Comparison of ENCODE assay signal across 1 cellular context in genomic region chr9:114697951-114698351, GRCh38.
TF ChIP-seq lines count a peak whose summit lies in the region.

No MANE protein-coding gene starts in this region.

TF ChIP-seq in K562, 482 proteins besides CTCF, POLR2A, EP300 and RAD21 (continued from another document):
- no peak for TF ChIP-seq ESRRA (IDR thresholded peaks at IDR 0.05; ENCODE audit: borderline replicate concordance, low read depth)
- TF ChIP-seq SREBF2 (CRISPR knock-in tag; IDR thresholded peaks at IDR 0.05): no peak
- no peak for TF ChIP-seq ELF1 (tag; IDR thresholded peaks at IDR 0.05)
- TF ChIP-seq ZNF197 (CRISPR knock-in tag; IDR thresholded peaks at IDR 0.05; ENCODE audit: low read depth): no peak
- TF ChIP-seq, protein P1, sequence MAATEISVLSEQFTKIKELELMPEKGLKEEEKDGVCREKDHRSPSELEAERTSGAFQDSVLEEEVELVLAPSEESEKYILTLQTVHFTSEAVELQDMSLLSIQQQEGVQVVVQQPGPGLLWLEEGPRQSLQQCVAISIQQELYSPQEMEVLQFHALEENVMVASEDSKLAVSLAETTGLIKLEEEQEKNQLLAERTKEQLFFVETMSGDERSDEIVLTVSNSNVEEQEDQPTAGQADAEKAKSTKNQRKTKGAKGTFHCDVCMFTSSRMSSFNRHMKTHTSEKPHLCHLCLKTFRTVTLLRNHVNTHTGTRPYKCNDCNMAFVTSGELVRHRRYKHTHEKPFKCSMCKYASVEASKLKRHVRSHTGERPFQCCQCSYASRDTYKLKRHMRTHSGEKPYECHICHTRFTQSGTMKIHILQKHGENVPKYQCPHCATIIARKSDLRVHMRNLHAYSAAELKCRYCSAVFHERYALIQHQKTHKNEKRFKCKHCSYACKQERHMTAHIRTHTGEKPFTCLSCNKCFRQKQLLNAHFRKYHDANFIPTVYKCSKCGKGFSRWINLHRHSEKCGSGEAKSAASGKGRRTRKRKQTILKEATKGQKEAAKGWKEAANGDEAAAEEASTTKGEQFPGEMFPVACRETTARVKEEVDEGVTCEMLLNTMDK (IDR thresholded peaks at IDR 0.05; ENCODE audit: borderline replicate concordance, insufficient read depth, low read depth, low read length, poor library complexity, severe bottlenecking): no peak
- no peak for TF ChIP-seq ZNF655 (CRISPR knock-in tag; IDR thresholded peaks at IDR 0.05)
- TF ChIP-seq MYC (IDR thresholded peaks at IDR 0.05; ENCODE audit: low read depth, low read length): no peak
- no peak for TF ChIP-seq MYC (CRISPR knock-in tag; IDR thresholded peaks at IDR 0.05; ENCODE audit: borderline replicate concordance, low read depth)
- TF ChIP-seq SRSF9 (IDR thresholded peaks at IDR 0.05; ENCODE audit: borderline replicate concordance, low read depth, low read length): no peak
- no peak for TF ChIP-seq TAF7 (tag; IDR thresholded peaks at IDR 0.05)
- no peak for TF ChIP-seq ZNF778 (CRISPR knock-in tag; IDR thresholded peaks at IDR 0.05)
- TF ChIP-seq MTF1 (CRISPR knock-in tag; IDR thresholded peaks at IDR 0.05; ENCODE audit: borderline replicate concordance): no peak
